ENCODE assay signal across 2 cellular contexts in genomic region chr2:189629553-189630453, GRCh38.
TF ChIP-seq lines count a peak whose summit lies in the region.

No MANE protein-coding gene starts in this region.

TF ChIP-seq in HEK293, 187 proteins besides CTCF, POLR2A, EP300 and RAD21:
- TF ChIP-seq ZNF548 (tag by site-specific recombination; IDR thresholded peaks at IDR 0.05) (no peak), PRDM10 (tag by site-specific recombination; IDR thresholded peaks at IDR 0.05) (0 out of 2 replicates have a peak, but pooled peaks have one; percentile 9)

TF ChIP-seq in HepG2, 621 proteins besides CTCF, POLR2A, EP300 and RAD21:
- TF ChIP-seq ZFP41 (CRISPR knock-in tag; IDR thresholded peaks at IDR 0.05; ENCODE audit: borderline replicate concordance) (no peak), ATF7 (IDR thresholded peaks at IDR 0.05) (peak; percentile 92), ATF7 (CRISPR knock-in tag; IDR thresholded peaks at IDR 0.05) (no peak), CEBPB (IDR thresholded peaks at IDR 0.05; ENCODE audit: borderline replicate concordance, low read depth, low read length) (0 out of 2 replicates have a peak, but pooled peaks have one; percentile 9), REL (CRISPR knock-in tag; conservative IDR thresholded peaks at IDR 0.05) (no peak)
